Comparison of ENCODE assay signal across 9 cellular contexts in the genomic region with DNA sequence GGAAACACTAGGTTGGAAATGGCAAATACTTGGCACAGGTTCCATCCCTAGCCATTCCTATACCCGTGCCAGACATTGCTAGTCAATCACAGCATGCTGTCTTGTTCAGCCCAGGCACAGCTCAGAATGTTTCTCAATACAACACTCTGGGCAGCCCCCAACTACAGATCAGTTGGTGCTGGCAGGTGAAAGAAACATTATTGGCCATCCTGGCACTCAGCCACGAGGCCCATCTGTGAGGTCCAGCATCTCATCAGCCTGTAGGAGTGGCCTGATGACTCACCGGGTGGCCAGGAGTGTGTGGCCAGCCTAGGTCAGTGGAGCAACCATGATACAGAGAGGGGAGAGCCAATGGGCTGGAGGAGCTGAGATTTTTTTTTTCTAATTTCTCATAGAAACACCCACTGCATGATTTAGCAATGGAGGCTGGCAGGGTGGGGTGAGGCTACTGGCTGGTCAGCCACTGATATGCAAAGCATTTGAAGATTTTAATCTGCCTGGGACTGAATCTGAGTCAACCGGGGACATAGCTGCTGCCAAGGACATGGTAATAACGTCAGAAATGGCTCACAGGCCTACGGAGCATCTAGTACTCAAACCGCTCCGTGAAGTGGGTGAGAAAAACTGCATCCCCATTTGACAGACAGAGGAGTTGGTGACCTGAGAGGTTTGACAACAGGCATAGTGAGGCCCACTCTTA. TPM values are rescaled to one million over a fixed set of nuclear protein-coding genes. Genes with fewer than 3 reads are reported as not detected.
DNase-seq lines count a peak whose midpoint lies in the region; ATAC-seq, FAIRE-seq and TF ChIP-seq lines count a peak whose summit lies in the region.
"Had no signal": no experiment of that assay in that cellular context is flagged by ENCODE, and none has a peak within 500 bp of the region (broad histone marks: within the 10 kb centered on the region; RNA-seq: fewer than 3 reads in every experiment).

No MANE protein-coding gene starts in this region.

- H3K79me2 ChIP-seq in endothelial cell of umbilical vein (ENCODE audit: control insufficient read depth, insufficient read depth, low read length) (no peaks in the 10 kb centered on the region), Karpas-422 (ENCODE audit: low read length) (no peaks in the 10 kb centered on the region)

- no peaks in the 10 kb centered on the region for H3K9me1 ChIP-seq in endothelial cell of umbilical vein (replicated peaks; ENCODE audit: control insufficient read depth, extremely low read depth, insufficient read depth, low read length)

- H3K9me3 ChIP-seq in endothelial cell of umbilical vein (replicated peaks; ENCODE audit: control insufficient read depth, insufficient read depth, low read length) (no peaks in the 10 kb centered on the region), Karpas-422 (ENCODE audit: low read length) (no peaks in the 10 kb centered on the region)

- CTCF ChIA-PET in endothelial cell of umbilical vein (lab: Charles Lee) = interaction anchor here (0.9 to 1.2 kb wide), 3 partner anchors 11 to 285 kb away, joined by 3 to 5 read pairs (median 4); no protein-coding TSS in a partner anchor

- no TSS peak for BruUV-seq in endothelial cell of umbilical vein (replicated peaks; lab: Mats Ljungman, UMichigan)

- H4K20me1 ChIP-seq in endothelial cell of umbilical vein (replicated peaks; ENCODE audit: control insufficient read depth, extremely low read depth, insufficient read depth, low read length) (no peaks in the 10 kb centered on the region), Karpas-422 (ENCODE audit: insufficient read depth, low read depth, low read length) (no peaks in the 10 kb centered on the region)

- H3K4me1 ChIP-seq in endothelial cell of umbilical vein (ENCODE audit: control insufficient read depth, extremely low read depth, insufficient read depth, low read length) = peaks cover 23% of the 10 kb centered on the region
- no peaks in the 10 kb centered on the region for H3K4me1 ChIP-seq in Karpas-422 (ENCODE audit: low read length)

- dilution Hi-C loops in endothelial cell of umbilical vein (cut with MboI; ENCODE audit: extremely low pct_ligation_motif_present, low sequenced_read_pairs) = no loop called here

- H3K36me3 ChIP-seq in endothelial cell of umbilical vein (ENCODE audit: control insufficient read depth in 2 of 2, extremely low read depth in 1 of 2, insufficient read depth in 2 of 2, low read length in 2 of 2) (no peaks in the 10 kb centered on the region), Karpas-422 (ENCODE audit: insufficient read depth, low read length) (no peaks in the 10 kb centered on the region)

- H3K27ac ChIP-seq in endothelial cell of umbilical vein (ENCODE audit: insufficient read depth, low read depth, low read length) = peak overlapping the region; percentile 88
- no peak overlapping the region for H3K27ac ChIP-seq in Karpas-422 (ENCODE audit: low read length)

- H3K27me3 ChIP-seq in endothelial cell of umbilical vein (ENCODE audit: control insufficient read depth in 2 of 2, insufficient read depth in 2 of 2, low read length in 2 of 2) (no peaks in the 10 kb centered on the region), Karpas-422 (ENCODE audit: low read length) (no peaks in the 10 kb centered on the region)

- no peak overlapping the region for H3K4me3 ChIP-seq in endothelial cell of umbilical vein (replicated peaks in 1 of 3; ENCODE audit: insufficient read depth in 1 of 3, low read depth in 1 of 3, low read length in 3 of 3)
- no peak overlapping the region for H3K4me3 ChIP-seq in Karpas-422 (ENCODE audit: low read length)

- DNase-seq in EH (ENCODE audit: low read depth) (peak; percentile 99), OCI-M1 (lab: John Stamatoyannopoulos, UW) (peak; percentile 91), endothelial cell of umbilical vein (ENCODE audit: low read depth, low spot score) (peak; percentile 88), non-pigmented ciliary epithelial cell (ENCODE audit: low read depth) (peak; percentile 89), Karpas-422 (no peak), SIG-M5 (lab: John Stamatoyannopoulos, UW) (no peak)

- TF ChIP-seq POLR2A in endothelial cell of umbilical vein (IDR thresholded peaks at IDR 0.05; ENCODE audit: low read depth, low read length) = no peak

- peak overlapping the region; percentile 51 for H3K9ac ChIP-seq in endothelial cell of umbilical vein (replicated peaks; ENCODE audit: extremely low read depth, insufficient read depth, low read length)
- no peak overlapping the region for H3K9ac ChIP-seq in Karpas-422 (ENCODE audit: low read length)

- peak; percentile 87 for FAIRE-seq in endothelial cell of umbilical vein (lab: Jason Lieb, UNC)

- H3K4me2 ChIP-seq in endothelial cell of umbilical vein (ENCODE audit: insufficient read depth, low read length) (peak overlapping the region; percentile 17), Karpas-422 (ENCODE audit: low read depth, low read length, poor library complexity, severe bottlenecking) (no peak overlapping the region)

- POLR2A ChIA-PET in endothelial cell of umbilical vein (lab: Charles Lee) = no interaction called here

- H3K9me2 ChIP-seq in Karpas-422 (replicated peaks; ENCODE audit: insufficient read depth, low read length) = no peaks in the 10 kb centered on the region

- intact Hi-C loops in endothelial cell of umbilical vein (cut with micrococcal nuclease) = loop anchor here (1.0 kb wide), 1 partner anchor 12 kb away; no protein-coding TSS in a partner anchor

- peak overlapping the region; percentile 68 for H2AFZ ChIP-seq in endothelial cell of umbilical vein (ENCODE audit: low read depth, low read length)
- H2AFZ ChIP-seq in Karpas-422 (ENCODE audit: low read length) = no peak overlapping the region

- TF ChIP-seq CTCF in endothelial cell of umbilical vein (IDR thresholded peaks at IDR 0.05; ENCODE audit: extremely low read depth in 1 of 2, insufficient read depth in 1 of 2, low read depth in 1 of 2, low read length in 2 of 2) = no peak

- ATAC-seq in HG02938 (IDR thresholded peaks at IDR 0.05; ENCODE audit: unreplicated experiment) (no peak), GM18502 (IDR thresholded peaks at IDR 0.05; ENCODE audit: poor library complexity, unreplicated experiment) (no peak)

TF ChIP-seq in endothelial cell of umbilical vein, 7 proteins besides CTCF, POLR2A, EP300 and RAD21:
- TF ChIP-seq POLR2AphosphoS5 (IDR thresholded peaks at IDR 0.05; ENCODE audit: insufficient read depth, low read depth, low read length) (no peak), MYC (IDR thresholded peaks at IDR 0.05; ENCODE audit: low read depth, low read length) (no peak), GATA2 (IDR thresholded peaks at IDR 0.05; ENCODE audit: insufficient read depth, insufficient read length, low read depth, low read length) (peak; percentile 95), FOS (IDR thresholded peaks at IDR 0.05; ENCODE audit: borderline replicate concordance, insufficient read depth, low read length) (peak; percentile 86), JUN (IDR thresholded peaks at IDR 0.05; ENCODE audit: borderline replicate concordance, insufficient read depth, insufficient read length, low read depth) (peak; percentile 65), EZH2 (IDR thresholded peaks at IDR 0.05; ENCODE audit: borderline replicate concordance, low read depth, low read length, severe bottlenecking) (no peak)

RNA-seq across cellular contexts. Expression of a gene that starts 5.4 kb away (rescaled TPM):
- total RNA-seq in endothelial cell of umbilical vein = not detected in 2 replicates
- 0.01 and 0.02 TPM in 2 replicates for polyA plus RNA-seq in endothelial cell of umbilical vein
- polyA plus RNA-seq in endothelial cell of umbilical vein (2011; cell fraction: cytosol; rRNA removed) = 0.01 TPM in 1 of 2 replicates, not detected in the other
- polyA plus RNA-seq in endothelial cell of umbilical vein (2011; cell fraction: nucleus; rRNA removed) = 0.04 and 0.05 TPM in 2 replicates
- polyA plus RNA-seq in endothelial cell of umbilical vein (2012) = not detected in 2 replicates
- polyA minus RNA-seq in endothelial cell of umbilical vein = 0.21 and 0.27 TPM in 2 replicates
- polyA minus RNA-seq in endothelial cell of umbilical vein (2011; cell fraction: cytosol; rRNA and poly(A)+ RNA removed) = not detected
- 0.05 TPM in 1 of 2 replicates, not detected in the other for polyA minus RNA-seq in endothelial cell of umbilical vein (2011; cell fraction: nucleus; rRNA and poly(A)+ RNA removed)
- not detected in 2 replicates for total RNA-seq in Karpas-422 (2014; rRNA removed; shearing (Covaris generic); ENCODE audit: low replicate concordance)
- total RNA-seq: SK-MEL-5 had no signal

Comparison
In these comparisons a context has a peak if more than half of its experiments do, and no peak if none do; other contexts are left out.
1. DNase-seq: peak in EH (single experiment), OCI-M1 (single experiment), endothelial cell of umbilical vein (single experiment) and non-pigmented ciliary epithelial cell (single experiment); none in Karpas-422 (single experiment) and SIG-M5 (single experiment).